In genomic region chr15:95973566-95974256, GRCh38 we compare ENCODE assay signal across 11 cellular contexts.
DNase-seq lines count a peak whose midpoint lies in the region; ATAC-seq and TF ChIP-seq lines count a peak whose summit lies in the region.
"Had no signal": no experiment of that assay in that cellular context is flagged by ENCODE, and none has a peak within 500 bp of the region (broad histone marks: within the 10 kb centered on the region; RNA-seq: fewer than 3 reads in every experiment).

No MANE protein-coding gene starts in this region.

- peak; percentile 70 for DNase-seq in GM12865 (ENCODE audit: low read depth)
- no peak for DNase-seq in esophagus squamous epithelium (lab: John Stamatoyannopoulos, UW)
- no peak for DNase-seq in NCI-H345 treated with DMSO at 0.1 percent for 48 hours (lab: John Stamatoyannopoulos, UW; ENCODE audit: unreplicated experiment)
- no peak for DNase-seq in head of caudate nucleus
- DNase-seq: activated naive CD8-positive, alpha-beta T cell treated with anti-CD3 and anti-CD28 coated beads, Interleukin-2, amount 10 ng/mL, durations not matched to agents 7 days and 5 days; colonic mucosa; thyroid gland had no signal

- no peaks in the 10 kb centered on the region for H3K27me3 ChIP-seq in esophagus squamous epithelium
- H3K27me3 ChIP-seq: colonic mucosa, thyroid gland had no signal

- no peaks in the 10 kb centered on the region for H3K9me3 ChIP-seq in esophagus squamous epithelium
- H3K9me3 ChIP-seq: colonic mucosa, thyroid gland had no signal

- intact Hi-C loops in esophagus squamous epithelium (cut with DNase I): no loop called here
- intact Hi-C loops in head of caudate nucleus (cut with DNase I): no loop called here

- H3K27ac ChIP-seq in esophagus squamous epithelium: no peak overlapping the region
- H3K27ac ChIP-seq: colonic mucosa, thyroid gland had no signal

- H3K4me1 ChIP-seq in esophagus squamous epithelium: no peaks in the 10 kb centered on the region
- H3K4me1 ChIP-seq: colonic mucosa, thyroid gland had no signal

- ATAC-seq in GM21367 (IDR thresholded peaks at IDR 0.05; ENCODE audit: unreplicated experiment) (peak; percentile 52), HG02885 (IDR thresholded peaks at IDR 0.05; ENCODE audit: poor library complexity, unreplicated experiment) (peak; percentile 72), HG03571 (IDR thresholded peaks at IDR 0.05; ENCODE audit: unreplicated experiment) (peak; percentile 85), HG03520 (IDR thresholded peaks at IDR 0.05; ENCODE audit: unreplicated experiment) (no peak)

- TF ChIP-seq CTCF in GM12865 (IDR thresholded peaks at IDR 0.05; ENCODE audit: insufficient read depth, low read depth, low read length, missing control alignments) (no peak), esophagus squamous epithelium (IDR thresholded peaks at IDR 0.05) (no peak)

- no peak for TF ChIP-seq POLR2A in esophagus squamous epithelium (IDR thresholded peaks at IDR 0.05)

- 64 to 73% methylated on average over 7 of the region's 7 CpGs for WGBS in esophagus squamous epithelium, 2 donors

- H3K36me3 ChIP-seq in esophagus squamous epithelium: no peaks in the 10 kb centered on the region
- H3K36me3 ChIP-seq: colonic mucosa, thyroid gland had no signal

- H3K4me3 ChIP-seq in GM12865 (ENCODE audit: low read depth, low read length) (no peak overlapping the region), esophagus squamous epithelium (no peak overlapping the region)
- H3K4me3 ChIP-seq: colonic mucosa, thyroid gland had no signal
